In genomic region chr9:96241391-96241809, GRCh38 we compare ENCODE assay signal across 14 cellular contexts.
A peak's percentile ranks its signal among the peaks of the same experiment; 100 is the strongest.
DNase-seq lines count a peak whose midpoint lies in the region; ATAC-seq and TF ChIP-seq lines count a peak whose summit lies in the region.
"Had no signal": no experiment of that assay in that cellular context is flagged by ENCODE, and none has a peak within 500 bp of the region (broad histone marks: within the 10 kb centered on the region; RNA-seq: fewer than 3 reads in every experiment).

No MANE protein-coding gene starts in this region.

- no peaks in the 10 kb centered on the region for H3K36me3 Mint-ChIP-seq in natural killer cell

- peak; percentile 88 for DNase-seq in activated CD8-positive, alpha-beta memory T cell treated with anti-CD3 and anti-CD28 coated beads, Interleukin-2, amount 50 U/mL, for 48 hours
- DNase-seq in natural killer cell (no peak), AG08395 (ENCODE audit: low spot score) (no peak), superior temporal gyrus (ENCODE audit: extremely low spot score) (no peak), H7 (no peak)
- DNase-seq: activated CD4-positive, CD25-positive, alpha-beta regulatory T cell; effector CD8-positive, alpha-beta T cell; GDM1; islet precursor cell had no signal

- intact Hi-C loops in natural killer cell (cut with micrococcal nuclease): no loop called here

- peak; percentile 69 for ATAC-seq in GM18858 (IDR thresholded peaks at IDR 0.05; ENCODE audit: unreplicated experiment)
- peak; percentile 47 for ATAC-seq in HG03378 (IDR thresholded peaks at IDR 0.05; ENCODE audit: unreplicated experiment)
- ATAC-seq in natural killer cell: peak in 2 of 3 donors; percentile 60 to 89
- ATAC-seq in HG02588 (IDR thresholded peaks at IDR 0.05; ENCODE audit: unreplicated experiment): no peak
- ATAC-seq: GM23338 had no signal

- H3K27me3 Mint-ChIP-seq in natural killer cell (ENCODE audit: low read depth in 2 of 2): peaks cover 66 to 68% of the 10 kb centered on the region in 2 donors

- peaks cover 23 to 34% of the 10 kb centered on the region in 2 donors for H3K4me1 Mint-ChIP-seq in natural killer cell
- H3K4me1 Mint-ChIP-seq: GM23338 had no signal

- H3K4me3 Mint-ChIP-seq in natural killer cell: peak overlapping the region; percentile 35
- H3K4me3 Mint-ChIP-seq: GM23338 had no signal

- no peak for TF ChIP-seq CTCF in natural killer cell (IDR thresholded peaks at IDR 0.05)

- peak overlapping the region; percentile 48 to 59 for H3K27ac Mint-ChIP-seq in natural killer cell
- H3K27ac Mint-ChIP-seq: GM23338 had no signal

- no peaks in the 10 kb centered on the region for H3K36me3 ChIP-seq in H7 (replicated peaks; ENCODE audit: control insufficient read depth, insufficient read depth, low read length)
- H3K36me3 ChIP-seq: tibial nerve had no signal

- no peaks in the 10 kb centered on the region for H3K9me3 Mint-ChIP-seq in natural killer cell

- no peaks in the 10 kb centered on the region for H3K27me3 ChIP-seq in H7 (ENCODE audit: control insufficient read depth, insufficient read depth, low read length)
- H3K27me3 ChIP-seq: tibial nerve had no signal

- H3K4me3 ChIP-seq in H7 (ENCODE audit: insufficient read depth, low read depth, low read length): no peak overlapping the region
- H3K4me3 ChIP-seq: GM23338, tibial nerve had no signal
